2 cellular contexts compared by ENCODE assay signal in genomic region chr5:107541400-107541799, GRCh38.
TF ChIP-seq lines count a peak whose summit lies in the region.

No MANE protein-coding gene starts in this region.

TF ChIP-seq in SK-N-SH, 30 proteins besides CTCF, POLR2A, EP300 and RAD21 (continued from another document):
- TF ChIP-seq ELF1 (IDR thresholded peaks at IDR 0.05) (no peak), SMC3 (IDR thresholded peaks at IDR 0.05; ENCODE audit: low read depth, low read length) (no peak), MXI1 (IDR thresholded peaks at IDR 0.05; ENCODE audit: low read depth, low read length) (no peak), USF2 (IDR thresholded peaks at IDR 0.05; ENCODE audit: borderline replicate concordance, low read depth, low read length) (no peak), USF1 (IDR thresholded peaks at IDR 0.05; ENCODE audit: borderline replicate concordance, low read depth) (no peak), EZH2phosphoT487 (IDR thresholded peaks at IDR 0.05; ENCODE audit: borderline replicate concordance, low read depth) (no peak), YY1 (IDR thresholded peaks at IDR 0.05; ENCODE audit: low read depth) (no peak), NFIC (IDR thresholded peaks at IDR 0.05; ENCODE audit: borderline replicate concordance) (no peak), NRF1 (IDR thresholded peaks at IDR 0.05; ENCODE audit: low read depth, low read length) (no peak), REST (IDR thresholded peaks at IDR 0.05; ENCODE audit: low read depth, low read length) (no peak), MEF2A (IDR thresholded peaks at IDR 0.05; ENCODE audit: borderline replicate concordance, low read depth) (no peak), POLR2AphosphoS5 (IDR thresholded peaks at IDR 0.05; ENCODE audit: low read depth, low read length) (no peak), RXRA (IDR thresholded peaks at IDR 0.05; ENCODE audit: borderline replicate concordance, low read depth) (no peak), FOXJ3 (CRISPR knock-in tag; IDR thresholded peaks at IDR 0.05) (no peak), RFX5 (IDR thresholded peaks at IDR 0.05; ENCODE audit: low read length) (no peak), PBX3 (IDR thresholded peaks at IDR 0.05) (no peak)

TF ChIP-seq in SK-N-SH treated with all-trans-retinoic acid at 6 μM for 48 hours, 23 proteins besides CTCF, POLR2A, EP300 and RAD21 (continued from another document):
- TF ChIP-seq CSRNP3 (CRISPR knock-in tag; IDR thresholded peaks at IDR 0.05) (no peak), ARNTL (CRISPR knock-in tag; IDR thresholded peaks at IDR 0.05; ENCODE audit: borderline replicate concordance, low read depth) (no peak), CSDC2 (CRISPR knock-in tag; IDR thresholded peaks at IDR 0.05) (no peak), POU6F1 (CRISPR knock-in tag; IDR thresholded peaks at IDR 0.05; ENCODE audit: borderline replicate concordance, low read depth) (no peak), PPARA (CRISPR knock-in tag; IDR thresholded peaks at IDR 0.05; ENCODE audit: borderline replicate concordance) (no peak), ZC3H10 (CRISPR knock-in tag; IDR thresholded peaks at IDR 0.05) (no peak), ZNF565 (CRISPR knock-in tag; conservative IDR thresholded peaks at IDR 0.05; ENCODE audit: low read depth) (no peak), TSHZ2 (CRISPR knock-in tag; IDR thresholded peaks at IDR 0.05) (no peak), TOX (CRISPR knock-in tag; IDR thresholded peaks at IDR 0.05; ENCODE audit: borderline replicate concordance) (no peak)
TF ChIP-seq in SK-N-SH treated with all-trans-retinoic acid at 6 μM for 48 hours: peak in this region for 0.
